In genomic region chr9:21334969-21335632, GRCh38 we compare ENCODE assay signal across 1 cellular context.
TF ChIP-seq lines count a peak whose summit lies in the region.

Gene KLHL9, minus strand, starts transcription at chr9:21335404. Its CDS starts 545 bp downstream, at chr9:21334859.

TF ChIP-seq in H1, 55 proteins besides CTCF, POLR2A, EP300 and RAD21:
- TF ChIP-seq KDM1A (IDR thresholded peaks at IDR 0.05; ENCODE audit: borderline replicate concordance, low read length) (no peak), RBBP5 (IDR thresholded peaks at IDR 0.05; ENCODE audit: borderline replicate concordance, low read depth, low read length) (peak; percentile 98), BRCA1 (IDR thresholded peaks at IDR 0.05; ENCODE audit: low read depth, low read length) (no peak), PHF8 (conservative IDR thresholded peaks at IDR 0.05; ENCODE audit: low read depth, low read length) (peak; percentile 88), SP2 (IDR thresholded peaks at IDR 0.05; ENCODE audit: low read length) (no peak), CBX5 (IDR thresholded peaks at IDR 0.05; ENCODE audit: low read depth, low read length) (no peak), HDAC6 (IDR thresholded peaks at IDR 0.05; ENCODE audit: low read depth, low read length) (no peak), POLR2AphosphoS5 (IDR thresholded peaks at IDR 0.05; ENCODE audit: low read depth, low read length) (peak; percentile 39; the same call in 1 of the 2 replicates), E2F6 (IDR thresholded peaks at IDR 0.05) (0 out of 2 replicates have a peak, but pooled peaks have one; percentile 32), MAFK (IDR thresholded peaks at IDR 0.05; ENCODE audit: low read depth, low read length) (no peak), NRF1 (IDR thresholded peaks at IDR 0.05; ENCODE audit: low read depth, low read length) (peak; percentile 41), YY1 (IDR thresholded peaks at IDR 0.05; ENCODE audit: low read depth, low read length) (no peak; the same call in 1 of the 2 replicates), CTBP2 (IDR thresholded peaks at IDR 0.05; ENCODE audit: borderline replicate concordance, insufficient read depth, insufficient read length, low read length) (no peak), TAF7 (optimal IDR thresholded peaks at IDR 0.05; ENCODE audit: borderline replicate concordance, low read depth, low read length) (no peak), EGR1 (IDR thresholded peaks at IDR 0.05; ENCODE audit: borderline replicate concordance, low read depth, low read length) (no peak), CBX8 (IDR thresholded peaks at IDR 0.05; ENCODE audit: borderline replicate concordance, low read depth, low read length) (no peak), MAX (IDR thresholded peaks at IDR 0.05) (0 out of 2 replicates have a peak, but pooled peaks have one; percentile 19), EZH2 (IDR thresholded peaks at IDR 0.05; ENCODE audit: low read depth, low read length, severe bottlenecking) (no peak), SAP30 (IDR thresholded peaks at IDR 0.05; ENCODE audit: insufficient read depth, insufficient replicate concordance, low read length) (peak; percentile 25), CHD1 (IDR thresholded peaks at IDR 0.05; ENCODE audit: low read depth, low read length) (no peak), SP1 (IDR thresholded peaks at IDR 0.05; ENCODE audit: low read depth, low read length) (no peak), NANOG (IDR thresholded peaks at IDR 0.05; ENCODE audit: insufficient read depth, low read depth, low read length, poor library complexity, severe bottlenecking) (no peak), CEBPB (IDR thresholded peaks at IDR 0.05; ENCODE audit: low read depth, low read length) (no peak), TBP (IDR thresholded peaks at IDR 0.05; ENCODE audit: low read depth, low read length) (peak; percentile 65), POU5F1 (IDR thresholded peaks at IDR 0.05; ENCODE audit: low read depth, low read length) (no peak), JUN (IDR thresholded peaks at IDR 0.05; ENCODE audit: low read depth, low read length) (no peak), BACH1 (IDR thresholded peaks at IDR 0.05; ENCODE audit: low read length) (no peak), RXRA (IDR thresholded peaks at IDR 0.05; ENCODE audit: insufficient read depth, low read depth, low read length) (no peak), SIRT6 (IDR thresholded peaks at IDR 0.05; ENCODE audit: low read length) (no peak), KDM4A (IDR thresholded peaks at IDR 0.05; ENCODE audit: low read depth, low read length, severe bottlenecking) (peak; percentile 54), CHD2 (IDR thresholded peaks at IDR 0.05; ENCODE audit: low read length) (no peak), CREB1 (IDR thresholded peaks at IDR 0.05) (no peak; the same call in 1 of the 2 replicates), SP4 (IDR thresholded peaks at IDR 0.05; ENCODE audit: low read length) (no peak), SIX5 (IDR thresholded peaks at IDR 0.05; ENCODE audit: low read depth, low read length) (no peak), USF2 (IDR thresholded peaks at IDR 0.05; ENCODE audit: low read length) (no peak), KDM5A (IDR thresholded peaks at IDR 0.05; ENCODE audit: low read length) (no peak), ATF3 (IDR thresholded peaks at IDR 0.05; ENCODE audit: insufficient read depth, low read depth, low read length) (no peak), TAF1 (IDR thresholded peaks at IDR 0.05; ENCODE audit: low read depth, low read length) (peak; percentile 82), TCF12 (IDR thresholded peaks at IDR 0.05; ENCODE audit: low read depth, low read length) (no peak), SIN3A (conservative IDR thresholded peaks at IDR 0.05 in 1 of 2, IDR thresholded peaks at IDR 0.05 in 1 of 2; ENCODE audit: low read depth in 1 of 2, low read length in 2 of 2) (0 out of 4 replicates have a peak, but pooled peaks of 1 of the 2 experiments have one; percentile 24), ASH2L (IDR thresholded peaks at IDR 0.05; ENCODE audit: low read length) (peak; percentile 94), ATF2 (IDR thresholded peaks at IDR 0.05; ENCODE audit: low read length) (no peak), TEAD4 (IDR thresholded peaks at IDR 0.05; ENCODE audit: low read depth, low read length) (no peak), HDAC2 (IDR thresholded peaks at IDR 0.05; ENCODE audit: borderline replicate concordance in 1 of 2, low read depth in 2 of 2, low read length in 2 of 2) (no peak)
TF ChIP-seq in H1: peak in this region for 12.
